ENCODE assay signal across 1 cellular context in genomic region chr6:33695451-33695855, GRCh38.
TF ChIP-seq lines count a peak whose summit lies in the region.

No MANE protein-coding gene starts in this region.

TF ChIP-seq in K562, 482 proteins besides CTCF, POLR2A, EP300 and RAD21:
- peak; percentile 57; the same call in 1 of the 2 replicates for TF ChIP-seq POLR2G (IDR thresholded peaks at IDR 0.05; ENCODE audit: low read depth, low read length)
- TF ChIP-seq HMGN3 (IDR thresholded peaks at IDR 0.05; ENCODE audit: borderline replicate concordance, extremely low read depth, insufficient read length, low read depth, low read length) = peak; percentile 28
- TF ChIP-seq HNRNPL (IDR thresholded peaks at IDR 0.05; ENCODE audit: low read depth, low read length) = no peak
- 0 out of 2 replicates have a peak, but pooled peaks have one; percentile 7 for TF ChIP-seq NFIC (IDR thresholded peaks at IDR 0.05)
- TF ChIP-seq RBFOX2 (IDR thresholded peaks at IDR 0.05; ENCODE audit: low read depth, low read length) = 0 out of 2 replicates have a peak, but pooled peaks have one; percentile 27
